In the genomic region with DNA sequence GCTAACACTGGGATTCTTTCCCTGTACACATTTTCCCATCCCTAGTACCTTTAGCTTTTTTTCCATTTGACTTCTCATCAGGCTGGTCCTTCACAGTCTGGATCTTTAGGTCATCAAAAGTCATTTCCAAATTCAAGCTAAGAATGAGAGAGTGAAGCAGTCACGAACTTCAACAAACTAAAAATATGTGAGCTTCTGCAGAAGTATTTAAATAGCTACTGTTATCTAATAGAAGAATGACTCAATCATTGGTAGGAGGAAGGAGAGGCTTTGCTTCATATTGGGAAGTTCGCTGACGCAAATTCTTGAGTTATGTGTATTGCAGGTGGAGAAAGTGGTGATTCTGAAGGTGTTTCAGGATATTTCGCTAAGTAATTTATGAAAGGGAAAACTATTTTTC, we compare ENCODE assay signal across 1 cellular context.
TF ChIP-seq lines count a peak whose summit lies in the region.

A gene (minus strand): TSS at position 179 of the 400 bp plus-strand sequence. CDS start 55 bp downstream, at position 124.

TF ChIP-seq in GM23338, 12 proteins besides CTCF, POLR2A, EP300 and RAD21 (continued from another document):
- TF ChIP-seq, protein P1, sequence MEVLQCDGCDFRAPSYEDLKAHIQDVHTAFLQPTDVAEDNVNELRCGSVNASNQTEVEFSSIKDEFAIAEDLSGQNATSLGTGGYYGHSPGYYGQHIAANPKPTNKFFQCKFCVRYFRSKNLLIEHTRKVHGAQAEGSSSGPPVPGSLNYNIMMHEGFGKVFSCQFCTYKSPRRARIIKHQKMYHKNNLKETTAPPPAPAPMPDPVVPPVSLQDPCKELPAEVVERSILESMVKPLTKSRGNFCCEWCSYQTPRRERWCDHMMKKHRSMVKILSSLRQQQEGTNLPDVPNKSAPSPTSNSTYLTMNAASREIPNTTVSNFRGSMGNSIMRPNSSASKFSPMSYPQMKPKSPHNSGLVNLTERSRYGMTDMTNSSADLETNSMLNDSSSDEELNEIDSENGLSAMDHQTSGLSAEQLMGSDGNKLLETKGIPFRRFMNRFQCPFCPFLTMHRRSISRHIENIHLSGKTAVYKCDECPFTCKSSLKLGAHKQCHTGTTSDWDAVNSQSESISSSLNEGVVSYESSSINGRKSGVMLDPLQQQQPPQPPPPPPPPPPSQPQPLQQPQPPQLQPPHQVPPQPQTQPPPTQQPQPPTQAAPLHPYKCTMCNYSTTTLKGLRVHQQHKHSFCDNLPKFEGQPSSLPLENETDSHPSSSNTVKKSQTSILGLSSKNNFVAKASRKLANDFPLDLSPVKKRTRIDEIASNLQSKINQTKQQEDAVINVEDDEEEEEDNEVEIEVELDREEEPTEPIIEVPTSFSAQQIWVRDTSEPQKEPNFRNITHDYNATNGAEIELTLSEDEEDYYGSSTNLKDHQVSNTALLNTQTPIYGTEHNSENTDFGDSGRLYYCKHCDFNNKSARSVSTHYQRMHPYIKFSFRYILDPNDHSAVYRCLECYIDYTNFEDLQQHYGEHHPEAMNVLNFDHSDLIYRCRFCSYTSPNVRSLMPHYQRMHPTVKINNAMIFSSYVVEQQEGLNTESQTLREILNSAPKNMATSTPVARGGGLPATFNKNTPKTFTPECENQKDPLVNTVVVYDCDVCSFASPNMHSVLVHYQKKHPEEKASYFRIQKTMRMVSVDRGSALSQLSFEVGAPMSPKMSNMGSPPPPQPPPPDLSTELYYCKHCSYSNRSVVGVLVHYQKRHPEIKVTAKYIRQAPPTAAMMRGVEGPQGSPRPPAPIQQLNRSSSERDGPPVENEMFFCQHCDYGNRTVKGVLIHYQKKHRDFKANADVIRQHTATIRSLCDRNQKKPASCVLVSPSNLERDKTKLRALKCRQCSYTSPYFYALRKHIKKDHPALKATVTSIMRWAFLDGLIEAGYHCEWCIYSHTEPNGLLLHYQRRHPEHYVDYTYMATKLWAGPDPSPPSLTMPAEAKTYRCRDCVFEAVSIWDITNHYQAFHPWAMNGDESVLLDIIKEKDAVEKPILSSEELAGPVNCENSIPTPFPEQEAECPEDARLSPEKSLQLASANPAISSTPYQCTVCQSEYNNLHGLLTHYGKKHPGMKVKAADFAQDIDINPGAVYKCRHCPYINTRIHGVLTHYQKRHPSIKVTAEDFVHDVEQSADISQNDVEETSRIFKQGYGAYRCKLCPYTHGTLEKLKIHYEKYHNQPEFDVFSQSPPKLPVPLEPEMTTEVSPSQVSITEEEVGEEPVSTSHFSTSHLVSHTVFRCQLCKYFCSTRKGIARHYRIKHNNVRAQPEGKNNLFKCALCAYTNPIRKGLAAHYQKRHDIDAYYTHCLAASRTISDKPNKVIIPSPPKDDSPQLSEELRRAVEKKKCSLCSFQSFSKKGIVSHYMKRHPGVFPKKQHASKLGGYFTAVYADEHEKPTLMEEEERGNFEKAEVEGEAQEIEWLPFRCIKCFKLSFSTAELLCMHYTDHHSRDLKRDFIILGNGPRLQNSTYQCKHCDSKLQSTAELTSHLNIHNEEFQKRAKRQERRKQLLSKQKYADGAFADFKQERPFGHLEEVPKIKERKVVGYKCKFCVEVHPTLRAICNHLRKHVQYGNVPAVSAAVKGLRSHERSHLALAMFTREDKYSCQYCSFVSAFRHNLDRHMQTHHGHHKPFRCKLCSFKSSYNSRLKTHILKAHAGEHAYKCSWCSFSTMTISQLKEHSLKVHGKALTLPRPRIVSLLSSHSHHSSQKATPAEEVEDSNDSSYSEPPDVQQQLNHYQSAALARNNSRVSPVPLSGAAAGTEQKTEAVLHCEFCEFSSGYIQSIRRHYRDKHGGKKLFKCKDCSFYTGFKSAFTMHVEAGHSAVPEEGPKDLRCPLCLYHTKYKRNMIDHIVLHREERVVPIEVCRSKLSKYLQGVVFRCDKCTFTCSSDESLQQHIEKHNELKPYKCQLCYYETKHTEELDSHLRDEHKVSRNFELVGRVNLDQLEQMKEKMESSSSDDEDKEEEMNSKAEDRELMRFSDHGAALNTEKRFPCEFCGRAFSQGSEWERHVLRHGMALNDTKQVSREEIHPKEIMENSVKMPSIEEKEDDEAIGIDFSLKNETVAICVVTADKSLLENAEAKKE (CRISPR knock-in tag; IDR thresholded peaks at IDR 0.05), result no peak
- TF ChIP-seq EZH2 (IDR thresholded peaks at IDR 0.05; ENCODE audit: low read depth, unreplicated experiment) (no peak), POLR2AphosphoS5 (IDR thresholded peaks at IDR 0.05; ENCODE audit: low read depth) (no peak), ZNF331 (CRISPR knock-in tag; IDR thresholded peaks at IDR 0.05; ENCODE audit: low read depth) (no peak)
